10 cellular contexts compared by ENCODE assay signal in genomic region chr1:181128592-181129497, GRCh38. TPM values are rescaled to one million over a fixed set of nuclear protein-coding genes. Genes with fewer than 3 reads are reported as not detected.
DNase-seq lines count a peak whose midpoint lies in the region; ATAC-seq and TF ChIP-seq lines count a peak whose summit lies in the region.
"Had no signal": no experiment of that assay in that cellular context is flagged by ENCODE, and none has a peak within 500 bp of the region (broad histone marks: within the 10 kb centered on the region; RNA-seq: fewer than 3 reads in every experiment).

No MANE protein-coding gene starts in this region.

- ATAC-seq in Right ventricle myocardium inferior (peak; percentile 61), HG03095 (IDR thresholded peaks at IDR 0.05; ENCODE audit: unreplicated experiment) (peak; percentile 38), gastroesophageal sphincter (peak; percentile 43)

- H3K27ac ChIP-seq in gastroesophageal sphincter, result peak overlapping the region in 3 of 4 donors; percentile 29 to 61 (median 35)
- H3K27ac ChIP-seq in stomach, result peak overlapping the region in 4 of 5 donors; percentile 17 to 58 (median 40)
- H3K27ac ChIP-seq: C4-2B had no signal

- H3K9me3 ChIP-seq in NT2/D1 (ENCODE audit: insufficient read depth, low read length), result no peaks in the 10 kb centered on the region
- H3K9me3 ChIP-seq in gastroesophageal sphincter, result no peaks in the 10 kb centered on the region
- no peaks in the 10 kb centered on the region for H3K9me3 ChIP-seq in stomach
- H3K9me3 ChIP-seq: pancreas had no signal

- H3K4me3 ChIP-seq in NT2/D1 (ENCODE audit: insufficient read length, low read depth) (no peak overlapping the region), gastroesophageal sphincter (no peak overlapping the region), stomach (no peak overlapping the region)
- H3K4me3 ChIP-seq: pancreas had no signal

- H3K36me3 ChIP-seq in NT2/D1 (ENCODE audit: insufficient read depth, insufficient read length, low read length) (no peaks in the 10 kb centered on the region), gastroesophageal sphincter (no peaks in the 10 kb centered on the region), stomach (no peaks in the 10 kb centered on the region)
- H3K36me3 ChIP-seq: pancreas had no signal

- peak; percentile 80 for DNase-seq in Right ventricle myocardium inferior (ENCODE audit: missing footprints)
- DNase-seq in cardiac septum (ENCODE audit: low spot score), result no peak
- no peak for DNase-seq in NT2/D1 (ENCODE audit: low read depth, low spot score)
- no peak for DNase-seq in stomach
- no peak for DNase-seq in RKO (ENCODE audit: low spot score)
- no peak for DNase-seq in AG08395 (ENCODE audit: low spot score)

- intact Hi-C loops in Right ventricle myocardium inferior (cut with DNase I), result no loop called here
- intact Hi-C loops in cardiac septum (cut with DNase I), result no loop called here
- intact Hi-C loops in stomach (cut with DNase I; ENCODE audit: low total_unique reads), result no loop called here

- WGBS in gastroesophageal sphincter (ENCODE audit: low coverage in 1 of 2), 2 donors, result 40 to 58% methylated on average over 4 to 9 of the region's 19 CpGs
- WGBS in stomach, 5 donors, result 55 to 69% (median 65%) methylated on average over 17 to 19 of the region's 19 CpGs

- H3K4me1 ChIP-seq in NT2/D1 (ENCODE audit: insufficient read depth, insufficient read length) (peaks cover 40% of the 10 kb centered on the region), gastroesophageal sphincter (peaks cover 0 to 33% (median 4%) of the 10 kb centered on the region in 3 donors), stomach (peaks cover 6 to 45% (median 9%) of the 10 kb centered on the region in 4 donors)
- H3K4me1 ChIP-seq: pancreas had no signal

- H3K9ac ChIP-seq in NT2/D1 (ENCODE audit: insufficient read length, low read depth), result peak overlapping the region; percentile 59

- TF ChIP-seq CTCF in gastroesophageal sphincter (IDR thresholded peaks at IDR 0.05), result no peak
- TF ChIP-seq CTCF in stomach (IDR thresholded peaks at IDR 0.05), result no peak

- no peaks in the 10 kb centered on the region for H3K27me3 ChIP-seq in NT2/D1 (ENCODE audit: insufficient read depth, insufficient read length)
- no peaks in the 10 kb centered on the region for H3K27me3 ChIP-seq in gastroesophageal sphincter
- H3K27me3 ChIP-seq in stomach, result no peaks in the 10 kb centered on the region
- H3K27me3 ChIP-seq: pancreas had no signal

- no peak for TF ChIP-seq POLR2A in gastroesophageal sphincter (IDR thresholded peaks at IDR 0.05)
- no peak for TF ChIP-seq POLR2A in stomach (IDR thresholded peaks at IDR 0.05)

- TF ChIP-seq EP300 in gastroesophageal sphincter (IDR thresholded peaks at IDR 0.05), result no peak
- TF ChIP-seq EP300 in stomach (IDR thresholded peaks at IDR 0.05), result no peak

RNA-seq across cellular contexts. Expression of gene IER5, which starts 40.3 kb away (rescaled TPM):
- total RNA-seq in Right ventricle myocardium inferior (14.3 TPM), cardiac septum (20.5 TPM), gastroesophageal sphincter (10 to 100 TPM; 10.7 to 16.7 (median 14.9) TPM), stomach (10 to 100 TPM in 3 of 5 donors, 1 to 10 TPM in 2; 1.2 to 33.3 (median 13.6) TPM)
- polyA plus RNA-seq in stomach, result 10 to 100 TPM in 1 of 3 donors, 1 to 10 TPM in 2; 4.3 to 10.4 (median 6.4) TPM
